In genomic region chr15:44307712-44308111, GRCh38 we compare ENCODE assay signal across 20 cellular contexts. TPM values are rescaled to one million over a fixed set of nuclear protein-coding genes. Genes with fewer than 3 reads are reported as not detected.
DNase-seq lines count a peak whose midpoint lies in the region; ATAC-seq and TF ChIP-seq lines count a peak whose summit lies in the region.
"Had no signal": no experiment of that assay in that cellular context is flagged by ENCODE, and none has a peak within 500 bp of the region (broad histone marks: within the 10 kb centered on the region; RNA-seq: fewer than 3 reads in every experiment).

No MANE protein-coding gene starts in this region.

- no peak for DNase-seq in activated naive CD4-positive, alpha-beta T cell treated with anti-CD3 and anti-CD28 coated beads, Interleukin-2, amount 50 U/mL, for 72 hours (ENCODE audit: low spot score in 2 of 2)
- no peak for DNase-seq in activated naive CD4-positive, alpha-beta T cell treated with Interleukin-2 at 50 U/mL for 16 hours
- no peak for DNase-seq in stimulated activated naive B cell treated with anti-CD40 and anti-IgM and Interleukin-4, amounts not matched to agents 10 μg/mL and 1 μg/mL and 100 μg/mL, for 72 hours
- DNase-seq in vagina (ENCODE audit: extremely low spot score in 2 of 2), result no peak
- DNase-seq: ACHN; BE2C; CD4-positive, alpha-beta memory T cell; DMS79 treated with DMSO at 0.1 percent for 48 hours; GDM1; HFFc6; NCI-H1105 treated with DMSO at 0.1 percent for 48 hours; NCI-H1930; NCI-H2171; NCI-H446 treated with DMSO at 0.1 percent for 48 hours; NCI-H82; SHP77 treated with DMSO at 0.1 percent for 48 hours had no signal

- H3K27me3 Mint-ChIP-seq in activated T-helper 17 cell treated with anti-CD3 and anti-CD28 coated beads, Interleukin-2, amount 50 U/mL, for 72 hours, result no peaks in the 10 kb centered on the region
- H3K27me3 Mint-ChIP-seq in stimulated activated naive B cell treated with anti-CD40 and anti-IgM and Interleukin-4, amounts not matched to agents 10 μg/mL and 1 μg/mL and 100 μg/mL, for 72 hours, result no peaks in the 10 kb centered on the region
- H3K27me3 Mint-ChIP-seq: CD4-positive, alpha-beta memory T cell had no signal

- no peak for TF ChIP-seq POLR2A in vagina (IDR thresholded peaks at IDR 0.05)

- H3K4me3 ChIP-seq in KMS-11 (IDR thresholded peaks at IDR 0.05; ENCODE audit: insufficient read depth, low read depth, low read length) (no peak overlapping the region), vagina (no peak overlapping the region)

- H3K4me3 Mint-ChIP-seq in activated T-helper 17 cell treated with anti-CD3 and anti-CD28 coated beads, Interleukin-2, amount 50 U/mL, for 72 hours, result peak overlapping the region; percentile 58
- peak overlapping the region; percentile 20 to 47 for H3K4me3 Mint-ChIP-seq in stimulated activated naive B cell treated with anti-CD40 and anti-IgM and Interleukin-4, amounts not matched to agents 10 μg/mL and 1 μg/mL and 100 μg/mL, for 72 hours
- H3K4me3 Mint-ChIP-seq: HFFc6 had no signal

- H3K4me1 ChIP-seq in KMS-11 (ENCODE audit: low read depth, poor library complexity, severe bottlenecking), result peaks cover 92% of the 10 kb centered on the region
- H3K4me1 ChIP-seq in vagina, result no peaks in the 10 kb centered on the region
- H3K4me1 ChIP-seq: BE2C had no signal

- H2AFZ ChIP-seq in KMS-11 (ENCODE audit: low read depth), result no peak overlapping the region

- no peak for ATAC-seq in activated naive CD4-positive, alpha-beta T cell treated with anti-CD3 and anti-CD28 coated beads, Interleukin-2, amount 50 U/mL, for 72 hours
- no peak for ATAC-seq in activated T-helper 17 cell treated with anti-CD3 and anti-CD28 coated beads, Interleukin-2, amount 50 U/mL, for 72 hours (replicated peaks)
- ATAC-seq in stimulated activated naive B cell treated with anti-CD40 and anti-IgM and Interleukin-4, amounts not matched to agents 10 μg/mL and 1 μg/mL and 100 μg/mL, for 72 hours (replicated peaks), result no peak
- ATAC-seq in HG02759 (IDR thresholded peaks at IDR 0.05; ENCODE audit: unreplicated experiment) (no peak), HG02642 (IDR thresholded peaks at IDR 0.05; ENCODE audit: poor library complexity, unreplicated experiment) (no peak)

- peak overlapping the region; percentile 99 for H3K4me2 ChIP-seq in KMS-11

- H3K9me3 ChIP-seq in vagina, result no peaks in the 10 kb centered on the region
- H3K9me3 ChIP-seq: BE2C had no signal

- H3K27me3 ChIP-seq in KMS-11 (ENCODE audit: insufficient read depth, low read depth) (no peaks in the 10 kb centered on the region), vagina (no peaks in the 10 kb centered on the region)
- H3K27me3 ChIP-seq: BE2C had no signal

- H3K27ac ChIP-seq in KMS-11, result peak overlapping the region; percentile 75
- no peak overlapping the region for H3K27ac ChIP-seq in vagina

- H4K20me1 ChIP-seq in KMS-11 (ENCODE audit: insufficient read depth), result no peaks in the 10 kb centered on the region

- H3K4me1 Mint-ChIP-seq in activated T-helper 17 cell treated with anti-CD3 and anti-CD28 coated beads, Interleukin-2, amount 50 U/mL, for 72 hours, result peaks cover 31% of the 10 kb centered on the region
- peaks cover 46 to 80% of the 10 kb centered on the region in 2 donors for H3K4me1 Mint-ChIP-seq in stimulated activated naive B cell treated with anti-CD40 and anti-IgM and Interleukin-4, amounts not matched to agents 10 μg/mL and 1 μg/mL and 100 μg/mL, for 72 hours

- peak overlapping the region; percentile 7 to 89 for H3K27ac Mint-ChIP-seq in activated naive CD4-positive, alpha-beta T cell treated with anti-CD3 and anti-CD28 coated beads, Interleukin-2, amount 50 U/mL, for 72 hours
- peak overlapping the region; percentile 95 for H3K27ac Mint-ChIP-seq in activated T-helper 17 cell treated with anti-CD3 and anti-CD28 coated beads, Interleukin-2, amount 50 U/mL, for 72 hours
- peak overlapping the region; percentile 68 for H3K27ac Mint-ChIP-seq in stimulated activated naive B cell treated with anti-CD40 and anti-IgM and Interleukin-4, amounts not matched to agents 10 μg/mL and 1 μg/mL and 100 μg/mL, for 72 hours
- H3K27ac Mint-ChIP-seq: HFFc6 had no signal

- intact Hi-C loops in vagina (cut with DNase I), result no loop called here

- H3K79me2 ChIP-seq in KMS-11 (ENCODE audit: insufficient read depth, low read depth), result peaks cover 40% of the 10 kb centered on the region

- no peaks in the 10 kb centered on the region; the same call in 1 of the 2 replicates for H3K36me3 ChIP-seq in KMS-11 (ENCODE audit: insufficient read depth)
- no peaks in the 10 kb centered on the region for H3K36me3 ChIP-seq in vagina
- H3K36me3 ChIP-seq: BE2C had no signal

- TF ChIP-seq CTCF in KMS-11 (conservative IDR thresholded peaks at IDR 0.05; ENCODE audit: low read depth, low read length) (no peak), vagina (IDR thresholded peaks at IDR 0.05) (no peak)

- H3K36me3 Mint-ChIP-seq in activated naive CD4-positive, alpha-beta T cell treated with anti-CD3 and anti-CD28 coated beads, Interleukin-2, amount 50 U/mL, for 72 hours, result peaks cover 0 to 4% of the 10 kb centered on the region in 2 donors
- H3K36me3 Mint-ChIP-seq in activated T-helper 17 cell treated with anti-CD3 and anti-CD28 coated beads, Interleukin-2, amount 50 U/mL, for 72 hours (ENCODE audit: low read depth), result peaks cover 27% of the 10 kb centered on the region
- peaks cover 12 to 14% of the 10 kb centered on the region in 2 donors for H3K36me3 Mint-ChIP-seq in stimulated activated naive B cell treated with anti-CD40 and anti-IgM and Interleukin-4, amounts not matched to agents 10 μg/mL and 1 μg/mL and 100 μg/mL, for 72 hours

- H3K9ac ChIP-seq in KMS-11, result peak overlapping the region; percentile 25; the same call in 1 of the 2 replicates

- H3K9me3 Mint-ChIP-seq in activated naive CD4-positive, alpha-beta T cell treated with anti-CD3 and anti-CD28 coated beads, Interleukin-2, amount 50 U/mL, for 72 hours, result no peaks in the 10 kb centered on the region
- no peaks in the 10 kb centered on the region for H3K9me3 Mint-ChIP-seq in activated T-helper 17 cell treated with anti-CD3 and anti-CD28 coated beads, Interleukin-2, amount 50 U/mL, for 72 hours
- H3K9me3 Mint-ChIP-seq in stimulated activated naive B cell treated with anti-CD40 and anti-IgM and Interleukin-4, amounts not matched to agents 10 μg/mL and 1 μg/mL and 100 μg/mL, for 72 hours, result no peaks in the 10 kb centered on the region
- H3K9me3 Mint-ChIP-seq: HFFc6 had no signal

RNA-seq across cellular contexts. Expression of gene GOLM2, which starts 19.2 kb away (rescaled TPM):
- 10 to 100 TPM; 18.8 to 34.7 TPM for total RNA-seq in activated naive CD4-positive, alpha-beta T cell treated with anti-CD3 and anti-CD28 coated beads, Interleukin-2, amount 50 U/mL, for 72 hours
- 10 to 100 TPM; 30.5 to 45.2 TPM for total RNA-seq in activated T-helper 17 cell treated with anti-CD3 and anti-CD28 coated beads, Interleukin-2, amount 50 U/mL, for 72 hours
- 69.2 TPM for total RNA-seq in vagina
